Comparison of ENCODE assay signal across 9 cellular contexts in the genomic region with DNA sequence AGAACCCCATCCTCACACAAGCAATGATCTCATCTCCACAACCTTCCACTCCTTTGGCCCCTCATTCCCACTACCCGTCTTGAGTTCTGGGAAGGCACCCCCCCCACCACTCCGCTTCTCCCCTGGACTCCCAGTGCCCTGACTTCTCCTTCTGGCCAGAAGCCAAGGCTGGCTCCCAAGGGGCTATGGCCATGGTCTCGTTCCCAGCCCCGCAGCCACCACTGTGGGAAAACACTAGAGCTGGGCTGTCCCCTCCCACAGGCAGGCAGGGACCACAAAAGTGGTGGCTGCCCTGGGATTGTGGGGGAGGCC. TPM values are rescaled to one million over a fixed set of nuclear protein-coding genes. Genes with fewer than 3 reads are reported as not detected.
A peak's percentile ranks its signal among the peaks of the same experiment; 100 is the strongest.
DNase-seq lines count a peak whose midpoint lies in the region; TF ChIP-seq lines count a peak whose summit lies in the region.
"Had no signal": no experiment of that assay in that cellular context is flagged by ENCODE, and none has a peak within 500 bp of the region (broad histone marks: within the 10 kb centered on the region; RNA-seq: fewer than 3 reads in every experiment).

No MANE protein-coding gene starts in this region.

- H2BK120ac ChIP-seq in trophoblast cell (ENCODE audit: insufficient read depth, low read length, poor library complexity) = no peak overlapping the region

- in situ Hi-C loops in GM13976 (cut with MboI; ENCODE audit: low sequenced_read_pairs, unreplicated experiment) = loop anchor here (5.0 kb wide), 1 partner anchor 93 kb away; no protein-coding TSS in a partner anchor

- no peak overlapping the region for H3K18ac ChIP-seq in trophoblast cell (ENCODE audit: low read length)

- peaks cover 6% of the 10 kb centered on the region for H3K79me1 ChIP-seq in trophoblast cell (ENCODE audit: low read length)

- no peaks in the 10 kb centered on the region for H3K9me3 ChIP-seq in Peyer's patch
- H3K9me3 ChIP-seq in esophagus squamous epithelium = no peaks in the 10 kb centered on the region
- H3K9me3 ChIP-seq in trophoblast cell (ENCODE audit: insufficient read depth, low read depth, low read length) = no peaks in the 10 kb centered on the region

- H4K91ac ChIP-seq in trophoblast cell (ENCODE audit: low read depth, low read length) = no peak overlapping the region

- peaks cover 23 to 47% (median 41%) of the 10 kb centered on the region in 3 donors for H3K27me3 Mint-ChIP-seq in CD14-positive monocyte (ENCODE audit: low read depth in 3 of 3)

- no peak overlapping the region for H2BK5ac ChIP-seq in trophoblast cell (ENCODE audit: low read depth, low read length, poor library complexity)

- no peak overlapping the region for H2AK5ac ChIP-seq in trophoblast cell (ENCODE audit: low read length)

- H3K14ac ChIP-seq in trophoblast cell (ENCODE audit: low read length) = no peak overlapping the region

- DNase-seq in CD14-positive monocyte (ENCODE audit: low spot score) (no peak), Peyer's patch (peak in 1 of 3 donors; percentile 55), esophagus squamous epithelium (lab: John Stamatoyannopoulos, UW) (no peak), trophoblast cell (peak in 1 of 2 donors; percentile 21), NCI-H1048 (lab: John Stamatoyannopoulos, UW) (no peak), HT-29 (ENCODE audit: low spot score) (no peak), NCI-H146 treated with DMSO at 0.1 percent for 48 hours (lab: John Stamatoyannopoulos, UW; ENCODE audit: unreplicated experiment) (no peak), GM13976 (ENCODE audit: low spot score) (no peak)
- DNase-seq: effector CD4-positive, alpha-beta T cell had no signal

- no peak for TF ChIP-seq CTCF in CD14-positive monocyte (IDR thresholded peaks at IDR 0.05)
- TF ChIP-seq CTCF in Peyer's patch (IDR thresholded peaks at IDR 0.05) = no peak
- no peak for TF ChIP-seq CTCF in esophagus squamous epithelium (IDR thresholded peaks at IDR 0.05)
- no peak for TF ChIP-seq CTCF in GM13976 (IDR thresholded peaks at IDR 0.05; ENCODE audit: borderline replicate concordance, control extremely low read depth, extremely low read depth, insufficient read depth, missing control alignments)

- WGBS in esophagus squamous epithelium, 2 donors = no CpG with 5 or more reads among the region's 4 CpGs
- no CpG with 5 or more reads among the region's 4 CpGs for WGBS in trophoblast cell (ENCODE audit: extremely low coverage, insufficient coverage, insufficient read length)

- intact Hi-C loops in CD14-positive monocyte (cut with micrococcal nuclease) (loop anchor here (5.0 kb wide), 1 partner anchor 42 kb away; the partner anchor contains the start of gene CNNM3 (in 2 of the 2)), esophagus squamous epithelium (cut with DNase I) (loop anchor here (5.0 kb wide), 1 partner anchor 93 kb away; no protein-coding TSS in a partner anchor)

- no peak overlapping the region for H2AFZ ChIP-seq in trophoblast cell (ENCODE audit: insufficient read depth, low read length, poor library complexity)

- H3K4me3 ChIP-seq in Peyer's patch (no peak overlapping the region), esophagus squamous epithelium (no peak overlapping the region), trophoblast cell (ENCODE audit: low read depth, low read length) (no peak overlapping the region)

- no peak overlapping the region for H2BK12ac ChIP-seq in trophoblast cell (ENCODE audit: low read length)

- H3K27me3 ChIP-seq in Peyer's patch (no peaks in the 10 kb centered on the region), esophagus squamous epithelium (no peaks in the 10 kb centered on the region), trophoblast cell (ENCODE audit: insufficient read depth, low read length) (no peaks in the 10 kb centered on the region)

- H3K27ac Mint-ChIP-seq in CD14-positive monocyte = no peak overlapping the region

- H3K79me2 ChIP-seq in trophoblast cell (ENCODE audit: control insufficient read depth, insufficient read depth, low read length, poor library complexity) = peaks cover 5% of the 10 kb centered on the region

- H3K4me1 ChIP-seq in Peyer's patch (peaks cover 0 to 41% (median 7%) of the 10 kb centered on the region in 4 donors), esophagus squamous epithelium (peaks cover 16 to 89% (median 49%) of the 10 kb centered on the region in 3 donors), trophoblast cell (ENCODE audit: control insufficient read depth in 1 of 2, insufficient read depth in 2 of 2, low read length in 2 of 2) (peaks cover 8 to 17% of the 10 kb centered on the region in 2 experiments)

- H4K8ac ChIP-seq in trophoblast cell (ENCODE audit: low read depth, low read length) = no peak overlapping the region

- peaks cover 0 to 3% (median 0%) of the 10 kb centered on the region in 7 donors for H3K9me3 Mint-ChIP-seq in CD14-positive monocyte

- no peak overlapping the region for H3K23ac ChIP-seq in trophoblast cell (ENCODE audit: low read length)

- H3K9ac ChIP-seq in trophoblast cell (ENCODE audit: low read length) = no peak overlapping the region

- no peak overlapping the region for H4K12ac ChIP-seq in trophoblast cell (ENCODE audit: low read depth, low read length)

- TF ChIP-seq POLR2A in Peyer's patch (IDR thresholded peaks at IDR 0.05) = no peak
- no peak for TF ChIP-seq POLR2A in esophagus squamous epithelium (IDR thresholded peaks at IDR 0.05)

- H3K4me3 Mint-ChIP-seq in CD14-positive monocyte = peak overlapping the region; percentile 79 to 83

- peaks cover 12 to 18% of the 10 kb centered on the region in 2 donors for H3K36me3 Mint-ChIP-seq in CD14-positive monocyte

- H3K4me2 ChIP-seq in trophoblast cell (ENCODE audit: low read length) = peak overlapping the region; percentile 87

- peaks cover 0 to 32% (median 0%) of the 10 kb centered on the region in 3 donors for H3K36me3 ChIP-seq in Peyer's patch
- H3K36me3 ChIP-seq in esophagus squamous epithelium = peaks cover 33 to 44% (median 35%) of the 10 kb centered on the region in 3 donors
- peaks cover 39 to 43% of the 10 kb centered on the region in 2 experiments for H3K36me3 ChIP-seq in trophoblast cell (ENCODE audit: control insufficient read depth in 1 of 2, insufficient read depth in 2 of 2, low read length in 2 of 2)

- no peak overlapping the region for H3K4ac ChIP-seq in trophoblast cell (ENCODE audit: low read depth, low read length)

- H3K4me1 Mint-ChIP-seq in CD14-positive monocyte = peaks cover 50% of the 10 kb centered on the region

- peak overlapping the region in 3 of 4 donors; percentile 59 to 93 (median 84) for H3K27ac ChIP-seq in Peyer's patch
- peak overlapping the region; percentile 85 to 90 (median 86) for H3K27ac ChIP-seq in esophagus squamous epithelium
- H3K27ac ChIP-seq in trophoblast cell (ENCODE audit: low read depth, low read length) = peak overlapping the region; percentile 79

RNA-seq across cellular contexts. Expression of gene ANKRD39, which starts 1.5 kb away (rescaled TPM):
- polyA plus RNA-seq in CD14-positive monocyte = 1 to 10 TPM; 9.0 to 9.7 TPM
- 10 to 100 TPM in 3 of 4 donors, 1 to 10 TPM in 1; 5.8 to 17.3 (median 15.4) TPM for total RNA-seq in Peyer's patch
- total RNA-seq in esophagus squamous epithelium = 10 to 100 TPM in 3 of 4 donors, 1 to 10 TPM in 1; 7.1 to 17.2 (median 14.0) TPM
- 32.8 and 33.4 TPM in 2 replicates for polyA plus RNA-seq in trophoblast cell (2013)
- total RNA-seq in HT-29 (2014; rRNA removed; shearing (Covaris generic)) = 26.8 and 31.7 TPM in 2 replicates

RNA-seq across cellular contexts. Expression of gene SEMA4C, which starts 10.6 kb away (rescaled TPM):
- polyA plus RNA-seq in CD14-positive monocyte = under 1 TPM; 0.08 to 0.21 TPM
- total RNA-seq in Peyer's patch (10 to 100 TPM in 3 of 4 donors, 1 to 10 TPM in 1; 4.2 to 19.0 (median 13.9) TPM), esophagus squamous epithelium (10 to 100 TPM in 2 of 4 donors, 1 to 10 TPM in 2; 7.4 to 23.8 (median 12.8) TPM)
- 157 and 161 TPM in 2 replicates for polyA plus RNA-seq in trophoblast cell (2013)
- total RNA-seq in HT-29 (2014; rRNA removed; shearing (Covaris generic)) = 8.6 and 8.8 TPM in 2 replicates

RNA-seq across cellular contexts. Expression of gene ANKRD23, which starts 15.5 kb away (rescaled TPM):
- not detected for polyA plus RNA-seq in CD14-positive monocyte
- total RNA-seq in Peyer's patch (10 to 100 TPM in 2 of 4 donors, 1 to 10 TPM in 2; 7.4 to 14.0 (median 8.9) TPM), esophagus squamous epithelium (1 to 10 TPM in 3 of 4 donors, under 1 TPM in 1; 1.00 to 3.4 (median 2.1) TPM)
- polyA plus RNA-seq in trophoblast cell (2013) = 4.5 and 4.7 TPM in 2 replicates
- 3.5 and 4.1 TPM in 2 replicates for total RNA-seq in HT-29 (2014; rRNA removed; shearing (Covaris generic))

RNA-seq across cellular contexts. Expression of gene CNNM3, which starts 43.2 kb away (rescaled TPM):
- 1 to 10 TPM; 1.2 to 4.9 TPM for polyA plus RNA-seq in CD14-positive monocyte
- total RNA-seq in Peyer's patch (100 to 1,000 TPM in 1 of 4 donors, 10 to 100 TPM in 3; 29.8 to 108 (median 44.8) TPM), esophagus squamous epithelium (10 to 100 TPM in 1 of 4 donors, 1 to 10 TPM in 3; 3.7 to 10.2 (median 5.5) TPM)
- 13.3 and 13.9 TPM in 2 replicates for polyA plus RNA-seq in trophoblast cell (2013)
- 21.2 and 24.9 TPM in 2 replicates for total RNA-seq in HT-29 (2014; rRNA removed; shearing (Covaris generic))
